ENCODE assay signal across 23 cellular contexts in genomic region chr14:58904771-58905170, GRCh38.
"Had no signal": no experiment of that assay in that cellular context is flagged by ENCODE, and none has a peak within 500 bp of the region (broad histone marks: within the 10 kb centered on the region; RNA-seq: fewer than 3 reads in every experiment).

No MANE protein-coding gene starts in this region.

- H3K36me3 Mint-ChIP-seq: activated naive CD4-positive, alpha-beta T cell treated with anti-CD3 and anti-CD28 coated beads, Interleukin-2, amount 50 U/mL, for 72 hours; naive thymus-derived CD8-positive, alpha-beta T cell; neural progenitor cell had no signal

- H3K4me3 ChIP-seq: adrenal gland, breast epithelium, gastrocnemius medialis, left ventricle myocardium inferior, neural progenitor cell, testis had no signal

- DNase-seq: activated CD4-positive, alpha-beta T cell treated with anti-CD3 and anti-CD28 coated beads for 1 hour; activated T-cell treated with anti-CD3 and anti-CD28 coated beads, Interleukin-2, amount 50 U/mL, for 1 hour; adrenal gland; effector memory CD4-positive, alpha-beta T cell; gastrocnemius medialis; hippocampal formation; left ventricle myocardium inferior; naive thymus-derived CD8-positive, alpha-beta T cell; stimulated activated CD4-positive, alpha-beta T cell treated with anti-CD3 and anti-CD28 coated beads, Interleukin-2, amount 100 ng/mL, for 48 hours; stimulated activated CD8-positive, alpha-beta memory T cell treated with anti-CD3 and anti-CD28 coated beads, Interleukin-4, amount 100 ng/mL, for 48 hours; stimulated activated naive CD4-positive, alpha-beta T cell; T-helper 9 cell; testis; trophoblast cell had no signal

- H3K27me3 ChIP-seq: adrenal gland, breast epithelium, gastrocnemius medialis, neural progenitor cell, testis had no signal

- H3K9me3 ChIP-seq: adrenal gland, breast epithelium, gastrocnemius medialis, left ventricle myocardium inferior, testis had no signal

- H3K4me1 Mint-ChIP-seq: activated T-helper 17 cell treated with anti-CD3 and anti-CD28 coated beads, Interleukin-2, amount 50 U/mL, for 72 hours; central memory CD8-positive, alpha-beta T cell; naive thymus-derived CD8-positive, alpha-beta T cell; neural progenitor cell had no signal

- H3K9ac ChIP-seq: neural progenitor cell had no signal

- H2AFZ ChIP-seq: neural progenitor cell had no signal

- H3K27ac Mint-ChIP-seq: activated naive CD4-positive, alpha-beta T cell treated with anti-CD3 and anti-CD28 coated beads, Interleukin-2, amount 50 U/mL, for 72 hours; activated T-helper 17 cell treated with anti-CD3 and anti-CD28 coated beads, Interleukin-2, amount 50 U/mL, for 72 hours; naive thymus-derived CD8-positive, alpha-beta T cell; neural progenitor cell; progenitor cell of endocrine pancreas had no signal

- H3K9me3 Mint-ChIP-seq: activated naive CD4-positive, alpha-beta T cell treated with anti-CD3 and anti-CD28 coated beads, Interleukin-2, amount 50 U/mL, for 72 hours; central memory CD8-positive, alpha-beta T cell had no signal

- H3K4me3 Mint-ChIP-seq: activated T-helper 17 cell treated with anti-CD3 and anti-CD28 coated beads, Interleukin-2, amount 50 U/mL, for 72 hours; central memory CD8-positive, alpha-beta T cell; naive thymus-derived CD8-positive, alpha-beta T cell; neural progenitor cell had no signal

- H3K27me3 Mint-ChIP-seq: central memory CD8-positive, alpha-beta T cell; progenitor cell of endocrine pancreas had no signal

- FAIRE-seq: colon, endothelial cell of umbilical vein had no signal

- ATAC-seq: activated naive CD4-positive, alpha-beta T cell treated with anti-CD3 and anti-CD28 coated beads, Interleukin-2, amount 50 U/mL, for 72 hours; activated T-helper 17 cell treated with anti-CD3 and anti-CD28 coated beads, Interleukin-2, amount 50 U/mL, for 72 hours; esophagus mucosa; gastrocnemius medialis; naive thymus-derived CD8-positive, alpha-beta T cell had no signal

- H3K4me2 ChIP-seq: neural progenitor cell had no signal

- H3K36me3 ChIP-seq: adrenal gland, breast epithelium, gastrocnemius medialis, left ventricle myocardium inferior, neural progenitor cell had no signal

- H3K4me1 ChIP-seq: adrenal gland, breast epithelium, gastrocnemius medialis, left ventricle myocardium inferior, neural progenitor cell, testis had no signal

- H3K27ac ChIP-seq: adrenal gland, breast epithelium, gastrocnemius medialis, left ventricle myocardium inferior, neural progenitor cell, testis had no signal
